In the genomic region with DNA sequence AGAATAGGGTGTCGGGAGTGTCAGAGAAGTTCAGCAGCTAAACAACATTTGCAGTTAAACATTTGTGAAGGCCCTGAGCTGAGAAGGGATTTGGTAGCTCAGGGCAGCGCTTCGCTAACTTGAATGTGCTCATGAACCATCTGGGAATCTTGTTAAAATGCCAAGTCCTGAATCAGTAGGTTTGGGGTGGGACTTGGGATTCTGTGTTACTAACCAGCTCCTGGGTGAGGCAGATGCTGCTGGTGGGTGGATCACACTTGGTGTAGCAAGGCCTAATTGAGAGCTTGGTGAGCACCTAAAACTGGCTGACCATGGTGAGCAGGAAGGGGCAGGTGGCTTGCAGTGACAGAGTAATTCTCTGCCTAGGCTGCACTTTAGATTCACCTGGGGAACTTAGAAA, we compare ENCODE assay signal across 11 cellular contexts. TPM values are rescaled to one million over a fixed set of nuclear protein-coding genes. Genes with fewer than 3 reads are reported as not detected.
DNase-seq lines count a peak whose midpoint lies in the region; ATAC-seq and TF ChIP-seq lines count a peak whose summit lies in the region.
"Had no signal": no experiment of that assay in that cellular context is flagged by ENCODE, and none has a peak within 500 bp of the region (broad histone marks: within the 10 kb centered on the region; RNA-seq: fewer than 3 reads in every experiment).

No MANE protein-coding gene starts in this region.

- no peaks in the 10 kb centered on the region for H3K27me3 Mint-ChIP-seq in natural killer cell (ENCODE audit: low read depth in 2 of 2)
- H3K27me3 Mint-ChIP-seq in natural killer cell treated with Interleukin-12 subunit alpha and Interleukin-12 subunit beta and Interleukin-15 and Interleukin-18, amount 100 ng/mL, for 72 hours: no peaks in the 10 kb centered on the region

- peaks cover 66 to 67% of the 10 kb centered on the region in 2 donors for H3K4me1 Mint-ChIP-seq in natural killer cell
- H3K4me1 Mint-ChIP-seq in natural killer cell treated with Interleukin-12 subunit alpha and Interleukin-12 subunit beta and Interleukin-15 and Interleukin-18, amount 100 ng/mL, for 72 hours (ENCODE audit: low read depth in 2 of 2): peaks cover 46 to 48% of the 10 kb centered on the region in 2 donors

- WGBS in heart right ventricle, 2 donors: 61 to 67% methylated on average over 3 of the region's 3 CpGs

- no peak overlapping the region for H3K4me3 Mint-ChIP-seq in natural killer cell
- no peak overlapping the region for H3K4me3 Mint-ChIP-seq in natural killer cell treated with Interleukin-12 subunit alpha and Interleukin-12 subunit beta and Interleukin-15 and Interleukin-18, amount 100 ng/mL, for 72 hours

- ATAC-seq in natural killer cell (no peak), heart right ventricle (peak in 7 of 8 donors; percentile 37 to 91 (median 68)), HG03520 (IDR thresholded peaks at IDR 0.05; ENCODE audit: unreplicated experiment) (no peak)
- ATAC-seq in natural killer cell treated with Interleukin-12 subunit alpha and Interleukin-12 subunit beta and Interleukin-15 and Interleukin-18, amount 100 ng/mL, for 72 hours: no peak

- no peak for TF ChIP-seq POLR2A in erythroblast (IDR thresholded peaks at IDR 0.05; ENCODE audit: low read length)

- peaks cover 0 to 52% (median 30%) of the 10 kb centered on the region in 9 donors for H3K4me1 ChIP-seq in heart right ventricle
- H3K4me1 ChIP-seq: BE2C had no signal

- H3K4me3 ChIP-seq in heart right ventricle: no peak overlapping the region

- intact Hi-C loops in natural killer cell (cut with micrococcal nuclease): no loop called here
- intact Hi-C loops in heart right ventricle (cut with DNase I): loop anchor here in 2 of 10 donors (10.0 kb wide), 2 partner anchors 106 to 126 kb away; no protein-coding TSS in a partner anchor

- no peak overlapping the region for H3K27ac ChIP-seq in heart right ventricle

- H3K27ac Mint-ChIP-seq in natural killer cell: peak overlapping the region; percentile 58 to 69
- H3K27ac Mint-ChIP-seq in natural killer cell treated with Interleukin-12 subunit alpha and Interleukin-12 subunit beta and Interleukin-15 and Interleukin-18, amount 100 ng/mL, for 72 hours: peak overlapping the region in 1 of 2 donors; percentile 30

- H3K36me3 ChIP-seq in heart right ventricle: peaks cover 0 to 8% (median 0%) of the 10 kb centered on the region in 9 donors
- H3K36me3 ChIP-seq: BE2C had no signal

- no peaks in the 10 kb centered on the region for H3K9me3 Mint-ChIP-seq in natural killer cell
- H3K9me3 Mint-ChIP-seq in natural killer cell treated with Interleukin-12 subunit alpha and Interleukin-12 subunit beta and Interleukin-15 and Interleukin-18, amount 100 ng/mL, for 72 hours: no peaks in the 10 kb centered on the region

- H3K36me3 Mint-ChIP-seq in natural killer cell: no peaks in the 10 kb centered on the region
- no peaks in the 10 kb centered on the region for H3K36me3 Mint-ChIP-seq in natural killer cell treated with Interleukin-12 subunit alpha and Interleukin-12 subunit beta and Interleukin-15 and Interleukin-18, amount 100 ng/mL, for 72 hours

- no peaks in the 10 kb centered on the region for H3K27me3 ChIP-seq in heart right ventricle
- H3K27me3 ChIP-seq: BE2C had no signal

- H3K9me3 ChIP-seq in heart right ventricle: no peaks in the 10 kb centered on the region
- H3K9me3 ChIP-seq: BE2C had no signal

- no peak for TF ChIP-seq CTCF in natural killer cell (IDR thresholded peaks at IDR 0.05)
- TF ChIP-seq CTCF in heart right ventricle (IDR thresholded peaks at IDR 0.05): no peak

- DNase-seq in natural killer cell: no peak
- no peak for DNase-seq in natural killer cell treated with Interleukin-12 subunit alpha and Interleukin-12 subunit beta and Interleukin-15 and Interleukin-18, amount 100 ng/mL, for 72 hours (ENCODE audit: low spot score)
- peak; percentile 76 for DNase-seq in astrocyte of the hippocampus (ENCODE audit: low read depth, low spot score)
- DNase-seq in heart right ventricle: no peak
- no peak for DNase-seq in NCI-H1417 treated with DMSO at 0.1 percent for 48 hours (lab: John Stamatoyannopoulos, UW)
- no peak for DNase-seq in erythroblast (lab: John Stamatoyannopoulos, UW)
- DNase-seq in mesenteric fat pad (ENCODE audit: low spot score): no peak
- DNase-seq: activated CD4-positive, alpha-beta T cell treated with anti-CD3 and anti-CD28 coated beads, Interleukin-2, amount 50 U/mL, for 48 hours; BE2C; stimulated activated naive CD4-positive, alpha-beta T cell had no signal

RNA-seq across cellular contexts. Expression of gene PTPRA, which starts 5.9 kb away (rescaled TPM):
- total RNA-seq in natural killer cell (100 to 1,000 TPM; 125 to 172 (median 141) TPM), heart right ventricle (10 to 100 TPM; 22.1 to 37.3 (median 30.1) TPM), mesenteric fat pad (65.2 TPM)
- 10 to 100 TPM; 50.4 to 76.0 TPM for total RNA-seq in natural killer cell treated with Interleukin-12 subunit alpha and Interleukin-12 subunit beta and Interleukin-15 and Interleukin-18, amount 100 ng/mL, for 72 hours
- polyA plus RNA-seq in heart right ventricle: 10 to 100 TPM in 1 of 2 donors, 1 to 10 TPM in 1; 8.9 to 16.7 TPM

RNA-seq across cellular contexts. Expression of gene VPS16, which starts 38.6 kb away (rescaled TPM):
- total RNA-seq in natural killer cell: 100 to 1,000 TPM; 108 to 118 (median 109) TPM
- 100 to 1,000 TPM in 1 of 2 donors, 10 to 100 TPM in 1; 88.0 to 101 TPM for total RNA-seq in natural killer cell treated with Interleukin-12 subunit alpha and Interleukin-12 subunit beta and Interleukin-15 and Interleukin-18, amount 100 ng/mL, for 72 hours
- 10 to 100 TPM; 13.0 to 22.8 (median 19.3) TPM for total RNA-seq in heart right ventricle
- polyA plus RNA-seq in heart right ventricle: 10 to 100 TPM; 23.6 to 44.7 TPM
- 42.0 TPM for total RNA-seq in mesenteric fat pad

RNA-seq across cellular contexts. Expression of gene PCED1A, which starts 38.7 kb away (rescaled TPM):
- total RNA-seq in natural killer cell (10 to 100 TPM; 70.3 to 76.5 (median 71.1) TPM), heart right ventricle (10 to 100 TPM in 3 of 10 donors, 1 to 10 TPM in 7; 4.5 to 11.9 (median 6.5) TPM), mesenteric fat pad (28.5 TPM)
- total RNA-seq in natural killer cell treated with Interleukin-12 subunit alpha and Interleukin-12 subunit beta and Interleukin-15 and Interleukin-18, amount 100 ng/mL, for 72 hours: 10 to 100 TPM; 53.8 to 62.6 TPM
- 10 to 100 TPM; 10.3 to 36.9 TPM for polyA plus RNA-seq in heart right ventricle

Comparison
In these comparisons a context has a peak if more than half of its experiments do, and no peak if none do; other contexts are left out.
1. ATAC-seq: peak in heart right ventricle (7 of 8); none in natural killer cell (0 of 3), natural killer cell treated with Interleukin-12 subunit alpha and Interleukin-12 subunit beta and Interleukin-15 and Interleukin-18, amount 100 ng/mL, for 72 hours (0 of 2) and HG03520 (single experiment).